In the genomic region with DNA sequence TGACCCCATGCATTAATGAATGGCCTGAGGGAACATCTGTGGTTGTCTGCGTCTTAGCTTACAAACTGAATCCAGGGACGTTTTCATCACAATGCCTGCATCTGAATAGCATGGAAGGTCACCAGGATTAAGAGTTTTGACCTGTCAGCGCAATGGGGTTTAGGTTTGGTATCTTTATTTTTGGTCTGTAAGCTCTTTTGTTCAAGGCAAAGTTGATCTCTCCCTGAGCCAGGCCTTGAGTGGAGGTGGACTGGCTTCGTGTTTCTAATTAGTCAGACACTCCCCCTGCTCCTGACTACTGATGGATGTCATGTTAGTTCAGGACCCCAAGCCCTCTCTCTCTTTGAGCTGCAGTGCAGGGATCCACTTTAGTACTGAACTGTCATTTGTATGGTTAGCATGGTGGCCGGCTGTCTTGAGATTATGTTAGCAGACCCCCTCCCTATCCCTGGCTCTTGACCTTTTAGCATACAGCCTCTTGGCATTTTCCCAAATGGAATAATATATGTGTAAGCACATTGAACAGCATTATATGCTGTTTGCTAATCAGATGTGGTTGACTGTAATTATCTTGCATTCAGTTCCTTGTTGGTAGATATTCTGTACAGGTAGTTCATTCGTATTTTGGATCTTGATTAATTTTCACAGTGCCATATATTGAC, we compare ENCODE assay signal across 1 cellular context.
TF ChIP-seq lines count a peak whose summit lies in the region.

No MANE protein-coding gene starts in this region.

TF ChIP-seq in WTC11, 78 proteins besides CTCF, POLR2A, EP300 and RAD21 (continued from another document):
- TF ChIP-seq, protein P1, sequence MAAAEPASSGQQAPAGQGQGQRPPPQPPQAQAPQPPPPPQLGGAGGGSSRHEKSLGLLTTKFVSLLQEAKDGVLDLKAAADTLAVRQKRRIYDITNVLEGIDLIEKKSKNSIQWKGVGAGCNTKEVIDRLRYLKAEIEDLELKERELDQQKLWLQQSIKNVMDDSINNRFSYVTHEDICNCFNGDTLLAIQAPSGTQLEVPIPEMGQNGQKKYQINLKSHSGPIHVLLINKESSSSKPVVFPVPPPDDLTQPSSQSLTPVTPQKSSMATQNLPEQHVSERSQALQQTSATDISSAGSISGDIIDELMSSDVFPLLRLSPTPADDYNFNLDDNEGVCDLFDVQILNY (CRISPR knock-in tag; IDR thresholded peaks at IDR 0.05), result no peak
- TF ChIP-seq EMX1 (CRISPR knock-in tag; IDR thresholded peaks at IDR 0.05) (no peak), ZNF416 (CRISPR knock-in tag; IDR thresholded peaks at IDR 0.05) (no peak), NR3C1 (CRISPR knock-in tag; conservative IDR thresholded peaks at IDR 0.05; ENCODE audit: low read depth) (no peak)
- TF ChIP-seq, protein P2, sequence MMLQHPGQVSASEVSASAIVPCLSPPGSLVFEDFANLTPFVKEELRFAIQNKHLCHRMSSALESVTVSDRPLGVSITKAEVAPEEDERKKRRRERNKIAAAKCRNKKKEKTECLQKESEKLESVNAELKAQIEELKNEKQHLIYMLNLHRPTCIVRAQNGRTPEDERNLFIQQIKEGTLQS (CRISPR knock-in tag; conservative IDR thresholded peaks at IDR 0.05), result no peak
- TF ChIP-seq, protein P3, sequence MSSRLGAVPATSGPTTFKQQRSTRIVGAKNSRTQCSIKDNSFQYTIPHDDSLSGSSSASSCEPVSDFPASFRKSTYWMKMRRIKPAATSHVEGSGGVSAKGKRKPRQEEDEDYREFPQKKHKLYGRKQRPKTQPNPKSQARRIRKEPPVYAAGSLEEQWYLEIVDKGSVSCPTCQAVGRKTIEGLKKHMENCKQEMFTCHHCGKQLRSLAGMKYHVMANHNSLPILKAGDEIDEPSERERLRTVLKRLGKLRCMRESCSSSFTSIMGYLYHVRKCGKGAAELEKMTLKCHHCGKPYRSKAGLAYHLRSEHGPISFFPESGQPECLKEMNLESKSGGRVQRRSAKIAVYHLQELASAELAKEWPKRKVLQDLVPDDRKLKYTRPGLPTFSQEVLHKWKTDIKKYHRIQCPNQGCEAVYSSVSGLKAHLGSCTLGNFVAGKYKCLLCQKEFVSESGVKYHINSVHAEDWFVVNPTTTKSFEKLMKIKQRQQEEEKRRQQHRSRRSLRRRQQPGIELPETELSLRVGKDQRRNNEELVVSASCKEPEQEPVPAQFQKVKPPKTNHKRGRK (CRISPR knock-in tag; IDR thresholded peaks at IDR 0.05; ENCODE audit: borderline replicate concordance), result no peak
- TF ChIP-seq, protein P4, sequence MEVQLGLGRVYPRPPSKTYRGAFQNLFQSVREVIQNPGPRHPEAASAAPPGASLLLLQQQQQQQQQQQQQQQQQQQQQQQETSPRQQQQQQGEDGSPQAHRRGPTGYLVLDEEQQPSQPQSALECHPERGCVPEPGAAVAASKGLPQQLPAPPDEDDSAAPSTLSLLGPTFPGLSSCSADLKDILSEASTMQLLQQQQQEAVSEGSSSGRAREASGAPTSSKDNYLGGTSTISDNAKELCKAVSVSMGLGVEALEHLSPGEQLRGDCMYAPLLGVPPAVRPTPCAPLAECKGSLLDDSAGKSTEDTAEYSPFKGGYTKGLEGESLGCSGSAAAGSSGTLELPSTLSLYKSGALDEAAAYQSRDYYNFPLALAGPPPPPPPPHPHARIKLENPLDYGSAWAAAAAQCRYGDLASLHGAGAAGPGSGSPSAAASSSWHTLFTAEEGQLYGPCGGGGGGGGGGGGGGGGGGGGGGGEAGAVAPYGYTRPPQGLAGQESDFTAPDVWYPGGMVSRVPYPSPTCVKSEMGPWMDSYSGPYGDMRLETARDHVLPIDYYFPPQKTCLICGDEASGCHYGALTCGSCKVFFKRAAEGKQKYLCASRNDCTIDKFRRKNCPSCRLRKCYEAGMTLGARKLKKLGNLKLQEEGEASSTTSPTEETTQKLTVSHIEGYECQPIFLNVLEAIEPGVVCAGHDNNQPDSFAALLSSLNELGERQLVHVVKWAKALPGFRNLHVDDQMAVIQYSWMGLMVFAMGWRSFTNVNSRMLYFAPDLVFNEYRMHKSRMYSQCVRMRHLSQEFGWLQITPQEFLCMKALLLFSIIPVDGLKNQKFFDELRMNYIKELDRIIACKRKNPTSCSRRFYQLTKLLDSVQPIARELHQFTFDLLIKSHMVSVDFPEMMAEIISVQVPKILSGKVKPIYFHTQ (CRISPR knock-in tag; IDR thresholded peaks at IDR 0.05), result no peak
